8 cellular contexts compared by ENCODE assay signal in genomic region chr2:105398522-105399206, GRCh38. TPM values are rescaled to one million over a fixed set of nuclear protein-coding genes. Genes with fewer than 3 reads are reported as not detected.
A peak's percentile ranks its signal among the peaks of the same experiment; 100 is the strongest.
DNase-seq lines count a peak whose midpoint lies in the region; ATAC-seq and TF ChIP-seq lines count a peak whose summit lies in the region.

A gene with protein sequence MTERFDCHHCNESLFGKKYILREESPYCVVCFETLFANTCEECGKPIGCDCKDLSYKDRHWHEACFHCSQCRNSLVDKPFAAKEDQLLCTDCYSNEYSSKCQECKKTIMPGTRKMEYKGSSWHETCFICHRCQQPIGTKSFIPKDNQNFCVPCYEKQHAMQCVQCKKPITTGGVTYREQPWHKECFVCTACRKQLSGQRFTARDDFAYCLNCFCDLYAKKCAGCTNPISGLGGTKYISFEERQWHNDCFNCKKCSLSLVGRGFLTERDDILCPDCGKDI (minus strand): TSS chr2:105399051. CDS start chr2:105386516, 12,535 bp downstream.

- peak within 1 kb of the TSS; percentile 98 for H3K9ac ChIP-seq in adipocyte (ENCODE audit: low read length)

- H3K9me3 ChIP-seq in adipocyte (ENCODE audit: control insufficient read depth, low read length) (no peaks in the 10 kb centered on the region), uterus (no peaks in the 10 kb centered on the region)

- H3K36me3 ChIP-seq in adipocyte (ENCODE audit: control insufficient read depth, insufficient read depth, low read length, severe bottlenecking) (peaks cover 14% of the 10 kb centered on the region), uterus (no peaks in the 10 kb centered on the region)

- peak; percentile 6 to 68 (median 50) for TF ChIP-seq CTCF in uterus (IDR thresholded peaks at IDR 0.05)

- peaks cover 36% of the 10 kb centered on the region for H3K4me1 ChIP-seq in adipocyte (ENCODE audit: control insufficient read depth, insufficient read depth, low read length)
- H3K4me1 ChIP-seq in uterus: no peaks in the 10 kb centered on the region

- H3K27me3 ChIP-seq in adipocyte (replicated peaks; ENCODE audit: control insufficient read depth, insufficient read depth, low read length) (no peaks in the 10 kb centered on the region), uterus (no peaks in the 10 kb centered on the region)

- peak; percentile 98 for ATAC-seq in GM21723 (IDR thresholded peaks at IDR 0.05; ENCODE audit: unreplicated experiment)
- ATAC-seq in left cardiac atrium: peak; percentile 95 to 96

- peak; percentile 57 to 82 for TF ChIP-seq POLR2A in uterus (IDR thresholded peaks at IDR 0.05)

- H3K4me3 ChIP-seq in adipocyte (ENCODE audit: low read length) (peak within 1 kb of the TSS; percentile 96), uterus (peak within 1 kb of the TSS; percentile 67 to 78)

- H3K27ac ChIP-seq in uterus: peak within 1 kb of the TSS; percentile 84 to 86

- intact Hi-C loops in left cardiac atrium (cut with DNase I): no loop called here
- intact Hi-C loops in uterus (cut with DNase I; ENCODE audit: low total_unique reads): no loop called here

- peak; percentile 83 for DNase-seq in EL
- DNase-seq in KG1 (lab: John Stamatoyannopoulos, UW): peak; percentile 27
- peak; percentile 49 for DNase-seq in T follicular helper cell (ENCODE audit: low read depth)
- DNase-seq in adipocyte (ENCODE audit: low read depth): peak; percentile 94
- peak; percentile 78 for DNase-seq in left cardiac atrium
- DNase-seq in putamen (ENCODE audit: low spot score): peak; percentile 7
- DNase-seq in uterus: peak; percentile 71 to 80

RNA-seq across cellular contexts. Expression of the gene that starts here (rescaled TPM):
- total RNA-seq in left cardiac atrium: 10 to 100 TPM; 32.3 to 92.2 TPM
- total RNA-seq in uterus: 100 to 1,000 TPM in 1 of 4 donors, 10 to 100 TPM in 3; 27.4 to 100 (median 62.7) TPM

Comparison
In these comparisons a context has a peak if more than half of its experiments do, and no peak if none do; other contexts are left out.
1. Peak in every context shown above with its lines: DNase-seq, ATAC-seq, H3K4me3 ChIP-seq and H3K27ac ChIP-seq.
2. DNase-seq: peak in every context shown above with its lines; median percentile 94 in adipocyte; 83 in EL; 78 in left cardiac atrium; 76 in uterus; 49 in T follicular helper cell; 27 in KG1; 7 in putamen.